ENCODE assay signal across 9 cellular contexts in genomic region chr14:93132472-93133065, GRCh38. TPM values are rescaled to one million over a fixed set of nuclear protein-coding genes. Genes with fewer than 3 reads are reported as not detected.
DNase-seq lines count a peak whose midpoint lies in the region; ATAC-seq and TF ChIP-seq lines count a peak whose summit lies in the region.
"Had no signal": no experiment of that assay in that cellular context is flagged by ENCODE, and none has a peak within 500 bp of the region (broad histone marks: within the 10 kb centered on the region; RNA-seq: fewer than 3 reads in every experiment).

No MANE protein-coding gene starts in this region.

- no peak overlapping the region for H2BK5ac ChIP-seq in H9 (ENCODE audit: insufficient read length, low read length)

- H2AFZ ChIP-seq in H9 (ENCODE audit: low read length) = no peak overlapping the region

- no peak overlapping the region for H3K23ac ChIP-seq in H9 (ENCODE audit: insufficient read length, low read depth, low read length)

- H3K79me2 ChIP-seq in H9 (ENCODE audit: insufficient read depth, low read length) = no peaks in the 10 kb centered on the region

- no peak overlapping the region for H3K56ac ChIP-seq in H9 (ENCODE audit: insufficient read length, low read depth, low read length)

- no peak for TF ChIP-seq POLR2A in suprapubic skin (IDR thresholded peaks at IDR 0.05)

- no peak overlapping the region for H3K14ac ChIP-seq in H9 (ENCODE audit: insufficient read depth, low read length)

- no CpG with 5 or more reads among the region's 8 CpGs for WGBS in H9 (ENCODE audit: extremely low coverage, insufficient read length, low lambda C conversion rate)
- whole genome bisulfite sequencing in suprapubic skin = 69% methylated on average over 8 of the region's 8 CpGs

- no peaks in the 10 kb centered on the region for H3K27me3 ChIP-seq in Caco-2 (replicated peaks; ENCODE audit: control insufficient read depth, insufficient read depth, low read length)
- no peaks in the 10 kb centered on the region for H3K27me3 ChIP-seq in H9 (ENCODE audit: insufficient read depth, low read length)
- H3K27me3 ChIP-seq in suprapubic skin = no peaks in the 10 kb centered on the region

- ATAC-seq in GM21381 (IDR thresholded peaks at IDR 0.05; ENCODE audit: unreplicated experiment) (no peak), GM18909 (IDR thresholded peaks at IDR 0.05; ENCODE audit: poor library complexity, unreplicated experiment) (no peak)

- no peak overlapping the region for H2BK15ac ChIP-seq in H9 (ENCODE audit: low read depth, low read length)

- H3K23me2 ChIP-seq in H9 (ENCODE audit: insufficient read length, low read depth, low read length, poor library complexity, severe bottlenecking) = no peaks in the 10 kb centered on the region

- BruUV-seq in Caco-2 (replicated peaks; lab: Mats Ljungman, UMichigan) = no TSS peak

- H3K4ac ChIP-seq in H9 (ENCODE audit: low read depth, low read length) = no peak overlapping the region

- peak; percentile 21 to 46 for TF ChIP-seq CTCF in Caco-2 (IDR thresholded peaks at IDR 0.05; ENCODE audit: insufficient read depth in 1 of 2, low read depth in 1 of 2, low read length in 1 of 2, severe bottlenecking in 1 of 2, unreplicated experiment in 1 of 2)
- TF ChIP-seq CTCF in H9 (conservative IDR thresholded peaks at IDR 0.05) = peak; percentile 59
- TF ChIP-seq CTCF in osteocyte (IDR thresholded peaks at IDR 0.05) = peak; percentile 66
- TF ChIP-seq CTCF in suprapubic skin (IDR thresholded peaks at IDR 0.05) = no peak

- H3T11ph ChIP-seq in H9 (ENCODE audit: low read length) = no peak overlapping the region

- H3K79me1 ChIP-seq in H9 (ENCODE audit: insufficient read depth, low read depth, low read length, poor library complexity, severe bottlenecking) = no peaks in the 10 kb centered on the region

- no peak overlapping the region for H2BK20ac ChIP-seq in H9 (ENCODE audit: low read depth, low read length, poor library complexity, severe bottlenecking)

- TF ChIP-seq EP300 in suprapubic skin (IDR thresholded peaks at IDR 0.05) = no peak

- no peaks in the 10 kb centered on the region for H3K4me1 Mint-ChIP-seq in Caco-2 (ENCODE audit: low read depth, unreplicated experiment)
- peaks cover 7 to 11% of the 10 kb centered on the region in 2 experiments for H3K4me1 Mint-ChIP-seq in H9
- peaks cover 32% of the 10 kb centered on the region for H3K4me1 Mint-ChIP-seq in osteocyte (ENCODE audit: unreplicated experiment)

- DNase-seq in Caco-2 = no peak
- peak; percentile 51 for DNase-seq in H9
- DNase-seq in SK-N-MC (ENCODE audit: low read depth, low spot score) = no peak
- peak; percentile 39 for DNase-seq in fibroblast of gingiva (ENCODE audit: low read depth)
- DNase-seq in osteocyte (ENCODE audit: extremely low spot score, unreplicated experiment) = no peak
- DNase-seq in suprapubic skin (ENCODE audit: low spot score in 2 of 2) = no peak

- H3K4me2 ChIP-seq in H9 (ENCODE audit: insufficient read depth, insufficient read length, low read length) = no peak overlapping the region

- CTCF ChIA-PET in Caco-2 (lab: Charles Lee) = interaction anchor here (0.7 to 1.8 kb wide), 8 partner anchors 11 to 252 kb away, joined by 3 to 20 read pairs (median 5); no protein-coding TSS in a partner anchor

- H3K4me3 ChIP-seq in Caco-2 (ENCODE audit: low read depth, low read length) = no peak overlapping the region
- H3K4me3 ChIP-seq in SK-N-MC = no peak overlapping the region
- no peak overlapping the region for H3K4me3 ChIP-seq in suprapubic skin

- no peak overlapping the region for H2BK12ac ChIP-seq in H9 (ENCODE audit: insufficient read length, low read depth, low read length)

- H3K9me3 ChIP-seq in Caco-2 (no peaks in the 10 kb centered on the region), H9 (ENCODE audit: control insufficient read depth, low read depth, low read length) (no peaks in the 10 kb centered on the region), SK-N-MC (ENCODE audit: low read depth, low read length) (no peaks in the 10 kb centered on the region), suprapubic skin (no peaks in the 10 kb centered on the region)

- H3K27me3 Mint-ChIP-seq in Caco-2 (ENCODE audit: insufficient read depth, unreplicated experiment) = no peaks in the 10 kb centered on the region
- H3K27me3 Mint-ChIP-seq in H9 (ENCODE audit: low read depth) = no peaks in the 10 kb centered on the region; the same call in 1 of the 2 replicates
- peaks cover 14% of the 10 kb centered on the region for H3K27me3 Mint-ChIP-seq in osteocyte (ENCODE audit: unreplicated experiment)

- H3K27ac Mint-ChIP-seq in Caco-2 (ENCODE audit: unreplicated experiment) (no peak overlapping the region), H9 (peak overlapping the region in 2 of 3 experiments; percentile 9 to 87; a peak in 2 of 7 replicates), osteocyte (ENCODE audit: unreplicated experiment) (no peak overlapping the region)
- H3K27ac Mint-ChIP-seq: T-helper 1 cell treated with Interleukin-12 subunit alpha and Interleukin-12 subunit beta and Interleukin-4 antibody, amounts not matched to agents 30 μg/mL and 1 μg/mL, for 36 hours had no signal

- H3K27ac ChIP-seq in H9 (ENCODE audit: insufficient read length, low read depth, low read length) (no peak overlapping the region), SK-N-MC (peak overlapping the region; percentile 57; the same call in 1 of the 2 replicates), suprapubic skin (no peak overlapping the region)

- H2AK5ac ChIP-seq in H9 (ENCODE audit: insufficient read length, low read length) = no peak overlapping the region

- H3K4me1 ChIP-seq in Caco-2 = no peaks in the 10 kb centered on the region
- H3K4me1 ChIP-seq in H9 (ENCODE audit: insufficient read depth, low read length) = no peaks in the 10 kb centered on the region
- no peaks in the 10 kb centered on the region for H3K4me1 ChIP-seq in suprapubic skin

- no peaks in the 10 kb centered on the region for H3K36me3 ChIP-seq in Caco-2 (ENCODE audit: control insufficient read depth, insufficient read depth, low read length)
- no peaks in the 10 kb centered on the region for H3K36me3 ChIP-seq in SK-N-MC (ENCODE audit: insufficient read depth, low read length)
- no peaks in the 10 kb centered on the region for H3K36me3 ChIP-seq in suprapubic skin

- H3K36me3 Mint-ChIP-seq in Caco-2 (ENCODE audit: insufficient read depth, unreplicated experiment) (no peaks in the 10 kb centered on the region), H9 (ENCODE audit: insufficient read depth in 1 of 3, low read depth in 3 of 3) (no peaks in the 10 kb centered on the region), osteocyte (ENCODE audit: unreplicated experiment) (no peaks in the 10 kb centered on the region)

- H3K9me3 Mint-ChIP-seq in Caco-2 (ENCODE audit: unreplicated experiment) (no peaks in the 10 kb centered on the region), H9 (no peaks in the 10 kb centered on the region), osteocyte (ENCODE audit: unreplicated experiment) (no peaks in the 10 kb centered on the region)
- H3K9me3 Mint-ChIP-seq: T-helper 1 cell treated with Interleukin-12 subunit alpha and Interleukin-12 subunit beta and Interleukin-4 antibody, amounts not matched to agents 30 μg/mL and 1 μg/mL, for 36 hours had no signal

- no peak overlapping the region for H4K8ac ChIP-seq in H9 (replicated peaks; ENCODE audit: insufficient read length, low read depth, low read length)

- H4K5ac ChIP-seq in H9 (ENCODE audit: insufficient read length, low read depth, low read length) = no peak overlapping the region

- no peak overlapping the region for H3K9ac ChIP-seq in H9 (ENCODE audit: extremely low read depth, insufficient read length, low read length)
- no peak overlapping the region for H3K9ac ChIP-seq in SK-N-MC (ENCODE audit: insufficient read length)

- H4K20me1 ChIP-seq in H9 (ENCODE audit: control insufficient read depth, insufficient read depth, insufficient read length) = no peaks in the 10 kb centered on the region

- POLR2A ChIA-PET in Caco-2 (lab: Charles Lee) = no interaction called here

- H3K4me3 Mint-ChIP-seq in Caco-2 (ENCODE audit: unreplicated experiment) (no peak overlapping the region), H9 (no peak overlapping the region), osteocyte (ENCODE audit: unreplicated experiment) (no peak overlapping the region)
- H3K4me3 Mint-ChIP-seq: T-helper 1 cell treated with Interleukin-12 subunit alpha and Interleukin-12 subunit beta and Interleukin-4 antibody, amounts not matched to agents 30 μg/mL and 1 μg/mL, for 36 hours had no signal

- no peak overlapping the region for H2BK120ac ChIP-seq in H9 (ENCODE audit: low read depth, low read length, poor library complexity, severe bottlenecking)

- no peak overlapping the region for H3K18ac ChIP-seq in H9 (ENCODE audit: insufficient read length, low read depth, low read length)

- intact Hi-C loops in Caco-2 (cut with micrococcal nuclease; ENCODE audit: unreplicated experiment) = no loop called here

- H4K91ac ChIP-seq in H9 (ENCODE audit: insufficient read length, low read depth, low read length) = no peak overlapping the region

RNA-seq across cellular contexts. Expression of gene ITPK1, which starts 16.8 kb away (rescaled TPM):
- total RNA-seq in Caco-2 (2022) (57.9 and 60.1 TPM in 2 replicates), H9 (2021) (89.5 and 92.7 TPM in 2 replicates), osteocyte (31.2 and 32.8 TPM in 2 replicates), suprapubic skin (10 to 100 TPM; 29.9 to 33.6 (median 32.2) TPM)

RNA-seq across cellular contexts. Expression of gene MOAP1, which starts 52.1 kb away (rescaled TPM):
- 11.5 and 12.2 TPM in 2 replicates for total RNA-seq in Caco-2 (2022)
- 13.6 and 14.7 TPM in 2 replicates for total RNA-seq in H9 (2021)
- total RNA-seq in osteocyte = 25.4 and 27.1 TPM in 2 replicates
- 10 to 100 TPM; 18.2 to 33.9 (median 24.1) TPM for total RNA-seq in suprapubic skin

RNA-seq across cellular contexts. Expression of gene LYSET, which starts 52.5 kb away (rescaled TPM):
- total RNA-seq in Caco-2 (2022) = 17.3 and 17.4 TPM in 2 replicates
- total RNA-seq in H9 (2021) = 22.3 and 26.1 TPM in 2 replicates
- total RNA-seq in osteocyte = 23.1 and 23.4 TPM in 2 replicates
- 10 to 100 TPM in 1 of 4 donors, 1 to 10 TPM in 3; 6.6 to 11.5 (median 7.1) TPM for total RNA-seq in suprapubic skin

Comparison
In these comparisons a context has a peak if more than half of its experiments do, and no peak if none do; other contexts are left out.
1. DNase-seq: peak in H9 (single experiment) and fibroblast of gingiva (single experiment); none in Caco-2 (0 of 2), SK-N-MC (single experiment), osteocyte (single experiment) and suprapubic skin (0 of 2).
2. H3K27ac Mint-ChIP-seq: peak in H9 (2 of 3); none in Caco-2 (single experiment) and osteocyte (single experiment).
3. CTCF ChIP-seq: peak in Caco-2 (2 of 2), H9 (single experiment) and osteocyte (single experiment); none in suprapubic skin (0 of 2).